Comparison of ENCODE assay signal across 8 cellular contexts in the genomic region with DNA sequence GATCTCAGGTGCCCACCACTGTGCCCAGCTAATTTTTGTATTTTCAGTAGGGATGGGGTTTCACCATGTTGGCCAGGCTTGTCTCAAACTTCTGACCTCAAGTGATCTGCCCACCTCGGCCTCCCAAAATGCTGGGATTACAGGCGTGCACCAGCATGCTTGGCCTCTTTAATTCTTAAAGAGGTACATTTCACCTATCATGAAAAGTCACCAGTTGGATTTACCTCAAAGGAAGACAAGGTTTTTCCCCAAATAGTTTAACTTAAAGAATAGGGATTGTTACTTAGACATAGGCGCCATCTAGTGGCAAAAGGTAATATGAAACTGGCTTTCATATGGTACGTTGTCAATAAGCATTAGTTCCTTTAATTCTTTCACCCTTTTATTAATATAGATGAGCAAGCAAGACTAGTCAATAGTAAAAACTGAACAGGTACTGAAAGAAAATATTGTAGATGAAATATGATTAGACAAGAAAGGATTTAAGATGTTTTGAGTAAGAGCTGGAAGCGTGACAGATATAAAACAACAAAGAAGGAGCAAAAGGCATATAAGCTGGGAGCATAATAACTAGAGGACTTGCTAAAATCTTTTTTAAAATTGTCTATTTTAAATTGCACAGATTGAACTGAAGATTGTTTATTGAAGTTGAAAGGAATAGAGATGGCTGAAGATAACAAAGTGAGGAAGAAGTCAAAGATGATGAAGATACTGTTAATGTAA. TPM values are rescaled to one million over a fixed set of nuclear protein-coding genes. Genes with fewer than 3 reads are reported as not detected.
DNase-seq lines count a peak whose midpoint lies in the region; ATAC-seq and TF ChIP-seq lines count a peak whose summit lies in the region.

No MANE protein-coding gene starts in this region.

- DNase-seq in COLO668 (lab: John Stamatoyannopoulos, UW; ENCODE audit: unreplicated experiment) (peak; percentile 17), NCI-H2081 (lab: John Stamatoyannopoulos, UW) (peak; percentile 63 to 70), WTC11 (ENCODE audit: low spot score) (no peak), glomerular visceral epithelial cell (ENCODE audit: extremely low spot score) (peak; percentile 53), spleen (no peak), Right ventricle myocardium inferior (ENCODE audit: missing footprints) (no peak)

- no peak overlapping the region for H3K4me3 Mint-ChIP-seq in WTC11

- POLR2A ChIA-PET in WTC11 (lab: Charles Lee) = no interaction called here

- no peaks in the 10 kb centered on the region for H3K4me1 ChIP-seq in spleen

- peaks cover 3% of the 10 kb centered on the region; the same call in 1 of the 2 replicates for H3K4me1 Mint-ChIP-seq in WTC11

- peaks cover 9% of the 10 kb centered on the region for H3K9me3 Mint-ChIP-seq in WTC11

- CTCF ChIA-PET in WTC11 (lab: Charles Lee) = interaction anchor here (0.6 to 1.5 kb wide), 3 partner anchors 20 to 121 kb away, joined by 3 to 8 read pairs (median 4); no protein-coding TSS in a partner anchor

- no peak overlapping the region for H3K4me3 ChIP-seq in spleen

- H3K36me3 ChIP-seq in spleen = no peaks in the 10 kb centered on the region

- peak; percentile 70 for ATAC-seq in GM18508 (IDR thresholded peaks at IDR 0.05; ENCODE audit: insufficient read depth, unreplicated experiment)
- peak; percentile 72 for ATAC-seq in HG02981 (IDR thresholded peaks at IDR 0.05; ENCODE audit: unreplicated experiment)
- peak; percentile 60 for ATAC-seq in WTC11
- no peak for ATAC-seq in Right ventricle myocardium inferior

- no peak for TF ChIP-seq POLR2A in spleen (IDR thresholded peaks at IDR 0.05)

- peaks cover 8% of the 10 kb centered on the region for H3K36me3 Mint-ChIP-seq in WTC11

- 46 to 54% (median 49%) methylated on average over 5 of the region's 5 CpGs for WGBS in spleen, 5 donors

- no peak overlapping the region for H3K27ac Mint-ChIP-seq in WTC11

- intact Hi-C loops in spleen (cut with DNase I; ENCODE audit: low total_unique reads) (loop anchor here (5.0 kb wide), 1 partner anchor 46 kb away; no protein-coding TSS in a partner anchor), Right ventricle myocardium inferior (cut with DNase I) (loop anchor here (2.0 to 5.0 kb wide), 2 partner anchors 36 to 50 kb away; no protein-coding TSS in a partner anchor)

- peak; percentile 68 for TF ChIP-seq CTCF in WTC11 (IDR thresholded peaks at IDR 0.05)
- TF ChIP-seq CTCF in spleen (IDR thresholded peaks at IDR 0.05 in 8 of 11, conservative IDR thresholded peaks at IDR 0.05 in 3 of 11) = peak in 10 of 11 experiments; percentile 32 to 81 (median 74)

- no peaks in the 10 kb centered on the region for H3K27me3 ChIP-seq in spleen (replicated peaks in 1 of 7)

- no peaks in the 10 kb centered on the region for H3K27me3 Mint-ChIP-seq in WTC11 (ENCODE audit: low read depth)

- H3K27ac ChIP-seq in spleen = no peak overlapping the region

- no peaks in the 10 kb centered on the region for H3K9me3 ChIP-seq in spleen

TF ChIP-seq in WTC11, 78 proteins besides CTCF, POLR2A, EP300 and RAD21 (continues in another document):
- no peak for TF ChIP-seq KAT7 (CRISPR knock-in tag; IDR thresholded peaks at IDR 0.05; ENCODE audit: borderline replicate concordance)
- TF ChIP-seq, protein P1, sequence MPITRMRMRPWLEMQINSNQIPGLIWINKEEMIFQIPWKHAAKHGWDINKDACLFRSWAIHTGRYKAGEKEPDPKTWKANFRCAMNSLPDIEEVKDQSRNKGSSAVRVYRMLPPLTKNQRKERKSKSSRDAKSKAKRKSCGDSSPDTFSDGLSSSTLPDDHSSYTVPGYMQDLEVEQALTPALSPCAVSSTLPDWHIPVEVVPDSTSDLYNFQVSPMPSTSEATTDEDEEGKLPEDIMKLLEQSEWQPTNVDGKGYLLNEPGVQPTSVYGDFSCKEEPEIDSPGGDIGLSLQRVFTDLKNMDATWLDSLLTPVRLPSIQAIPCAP (CRISPR knock-in tag; IDR thresholded peaks at IDR 0.05) = no peak
- TF ChIP-seq ZNF396 (CRISPR knock-in tag; IDR thresholded peaks at IDR 0.05; ENCODE audit: borderline replicate concordance) = no peak
- no peak for TF ChIP-seq GTF2I (CRISPR knock-in tag; conservative IDR thresholded peaks at IDR 0.05)
- no peak for TF ChIP-seq NR1H2 (CRISPR knock-in tag; IDR thresholded peaks at IDR 0.05)
- TF ChIP-seq, protein P2, sequence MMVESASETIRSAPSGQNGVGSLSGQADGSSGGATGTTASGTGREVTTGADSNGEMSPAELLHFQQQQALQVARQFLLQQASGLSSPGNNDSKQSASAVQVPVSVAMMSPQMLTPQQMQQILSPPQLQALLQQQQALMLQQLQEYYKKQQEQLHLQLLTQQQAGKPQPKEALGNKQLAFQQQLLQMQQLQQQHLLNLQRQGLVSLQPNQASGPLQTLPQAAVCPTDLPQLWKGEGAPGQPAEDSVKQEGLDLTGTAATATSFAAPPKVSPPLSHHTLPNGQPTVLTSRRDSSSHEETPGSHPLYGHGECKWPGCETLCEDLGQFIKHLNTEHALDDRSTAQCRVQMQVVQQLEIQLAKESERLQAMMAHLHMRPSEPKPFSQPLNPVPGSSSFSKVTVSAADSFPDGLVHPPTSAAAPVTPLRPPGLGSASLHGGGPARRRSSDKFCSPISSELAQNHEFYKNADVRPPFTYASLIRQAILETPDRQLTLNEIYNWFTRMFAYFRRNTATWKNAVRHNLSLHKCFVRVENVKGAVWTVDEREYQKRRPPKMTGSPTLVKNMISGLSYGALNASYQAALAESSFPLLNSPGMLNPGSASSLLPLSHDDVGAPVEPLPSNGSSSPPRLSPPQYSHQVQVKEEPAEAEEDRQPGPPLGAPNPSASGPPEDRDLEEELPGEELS (CRISPR knock-in tag; IDR thresholded peaks at IDR 0.05) = no peak
- TF ChIP-seq ARID4B (CRISPR knock-in tag; IDR thresholded peaks at IDR 0.05; ENCODE audit: borderline replicate concordance) = no peak
- no peak for TF ChIP-seq ZMAT4 (CRISPR knock-in tag; IDR thresholded peaks at IDR 0.05)
- TF ChIP-seq MXD4 (CRISPR knock-in tag; IDR thresholded peaks at IDR 0.05; ENCODE audit: borderline replicate concordance) = no peak
- TF ChIP-seq ZNF425 (CRISPR knock-in tag; conservative IDR thresholded peaks at IDR 0.05) = no peak
- TF ChIP-seq IRF2 (CRISPR knock-in tag; IDR thresholded peaks at IDR 0.05; ENCODE audit: borderline replicate concordance, low read depth) = no peak
- no peak for TF ChIP-seq SP1 (CRISPR knock-in tag; conservative IDR thresholded peaks at IDR 0.05)
- TF ChIP-seq FOXP1 (CRISPR knock-in tag; IDR thresholded peaks at IDR 0.05; ENCODE audit: borderline replicate concordance) = no peak

RNA-seq across cellular contexts. Expression of gene PSMD14, which starts 35.0 kb away (rescaled TPM):
- total RNA-seq in WTC11 (2021) = 67.8 to 80.5 TPM (median 71.0 TPM) in 3 replicates
- total RNA-seq in spleen = 10 to 100 TPM; 26.7 to 47.7 (median 28.8) TPM
- polyA plus RNA-seq in spleen = 10 to 100 TPM; 23.5 to 31.0 (median 30.5) TPM
- total RNA-seq in Right ventricle myocardium inferior = 44.0 TPM

Comparison
In these comparisons a context has a peak if more than half of its experiments do, and no peak if none do; other contexts are left out.
1. DNase-seq: peak in COLO668 (single experiment), NCI-H2081 (2 of 2) and glomerular visceral epithelial cell (single experiment); none in WTC11 (single experiment), spleen (single experiment) and Right ventricle myocardium inferior (single experiment).